17 cellular contexts compared by ENCODE assay signal in genomic region chr1:234427950-234428646, GRCh38. TPM values are rescaled to one million over a fixed set of nuclear protein-coding genes. Genes with fewer than 3 reads are reported as not detected.
DNase-seq lines count a peak whose midpoint lies in the region; ATAC-seq and TF ChIP-seq lines count a peak whose summit lies in the region.
"Had no signal": no experiment of that assay in that cellular context is flagged by ENCODE, and none has a peak within 500 bp of the region (broad histone marks: within the 10 kb centered on the region; RNA-seq: fewer than 3 reads in every experiment).

No MANE protein-coding gene starts in this region.

- CTCF ChIA-PET in PC-9 (lab: Charles Lee) = no interaction called here

- H2AFZ ChIP-seq in PC-9 = no peak overlapping the region
- H2AFZ ChIP-seq: GM23338 had no signal

- no peak for TF ChIP-seq POLR2A in body of pancreas (IDR thresholded peaks at IDR 0.05)

- H3K9me3 ChIP-seq in PC-9 (ENCODE audit: insufficient read depth, low read depth) = no peaks in the 10 kb centered on the region
- no peaks in the 10 kb centered on the region for H3K9me3 ChIP-seq in body of pancreas
- no peaks in the 10 kb centered on the region for H3K9me3 ChIP-seq in MG63
- H3K9me3 ChIP-seq: A549, BE2C had no signal

- TSS peak; percentile 15 for BruUV-seq in PC-9 (replicated peaks; lab: Mats Ljungman, UMichigan)

- H3K4me3 ChIP-seq in PC-9 (no peak overlapping the region), body of pancreas (no peak overlapping the region), MG63 (no peak overlapping the region)
- H3K4me3 ChIP-seq: A549, GM23338 had no signal

- H3K36me3 ChIP-seq in PC-9 (ENCODE audit: low read depth) (peaks cover 48% of the 10 kb centered on the region), body of pancreas (replicated peaks in 1 of 2; ENCODE audit: insufficient read depth in 1 of 2, low read depth in 2 of 2) (peaks cover 0 to 15% of the 10 kb centered on the region in 2 donors), MG63 (peaks cover 66% of the 10 kb centered on the region)

- H3K9me2 ChIP-seq in PC-9 (ENCODE audit: insufficient read depth) = no peaks in the 10 kb centered on the region

- no peak for TF ChIP-seq CTCF in PC-9 (conservative IDR thresholded peaks at IDR 0.05)
- no peak for TF ChIP-seq CTCF in body of pancreas (IDR thresholded peaks at IDR 0.05)

- DNase-seq in PC-9 (no peak), body of pancreas (no peak), kidney glomerular epithelial cell (lab: John Stamatoyannopoulos, UW) (peak; percentile 17), glomerular visceral epithelial cell (ENCODE audit: extremely low spot score) (no peak), MG63 (no peak)
- no peak for DNase-seq in effector CD4-positive, alpha-beta T cell
- DNase-seq: BE2C; CD4-positive, alpha-beta memory T cell; DMS79 treated with DMSO at 0.1 percent for 48 hours; EL; GDM1; H9 had no signal

- POLR2A ChIA-PET in PC-9 (lab: Charles Lee; ENCODE audit: unreplicated experiment) = no interaction called here

- intact Hi-C loops in PC-9 (cut with micrococcal nuclease; ENCODE audit: unreplicated experiment) (no loop called here), body of pancreas (cut with DNase I) (no loop called here)

- H4K20me1 ChIP-seq in PC-9 (ENCODE audit: insufficient read depth) = no peaks in the 10 kb centered on the region

- H3K4me1 ChIP-seq in PC-9 (replicated peaks; ENCODE audit: insufficient read depth) (no peaks in the 10 kb centered on the region), body of pancreas (peaks cover 8% of the 10 kb centered on the region)
- H3K4me1 ChIP-seq: A549, BE2C had no signal

- no peaks in the 10 kb centered on the region; the same call in 1 of the 2 replicates for H3F3A ChIP-seq in PC-9 (ENCODE audit: insufficient read depth, low read depth)

- H3K27ac ChIP-seq in PC-9 (no peak overlapping the region), body of pancreas (peak overlapping the region in 1 of 4 donors; percentile 22)
- H3K27ac ChIP-seq: A549, C4-2B had no signal

- 53 to 66% methylated on average over 8 of the region's 8 CpGs for WGBS in body of pancreas, 2 donors

- no peaks in the 10 kb centered on the region for H3K27me3 ChIP-seq in PC-9 (ENCODE audit: insufficient read depth, low read depth)
- H3K27me3 ChIP-seq in body of pancreas = no peaks in the 10 kb centered on the region
- no peaks in the 10 kb centered on the region for H3K27me3 ChIP-seq in MG63
- H3K27me3 ChIP-seq: BE2C had no signal

- peak; percentile 75 for ATAC-seq in body of pancreas
- no peak for ATAC-seq in HG02763 (IDR thresholded peaks at IDR 0.05; ENCODE audit: unreplicated experiment)
- ATAC-seq: A549, GM23338, HepG2 had no signal

- H3K4me2 ChIP-seq in PC-9 = no peak overlapping the region
- H3K4me2 ChIP-seq: A549, GM23338 had no signal

- no peaks in the 10 kb centered on the region for H3K79me2 ChIP-seq in PC-9 (ENCODE audit: low read depth)

RNA-seq across cellular contexts. Expression of gene TARBP1, which starts 50.9 kb away (rescaled TPM):
- total RNA-seq in PC-9 (2021) (47.3 and 61.1 TPM in 2 replicates), body of pancreas (10 to 100 TPM; 30.6 to 32.0 TPM)
- total RNA-seq in MG63 (2014; rRNA removed; shearing (Covaris generic); ENCODE audit: low replicate concordance) = 21.5 and 43.9 TPM in 2 replicates

RNA-seq across cellular contexts. Expression of gene COA6, which starts 54.8 kb away (rescaled TPM):
- 73.8 and 77.1 TPM in 2 replicates for total RNA-seq in PC-9 (2021)
- 1 to 10 TPM; 4.0 to 5.7 TPM for total RNA-seq in body of pancreas
- total RNA-seq in MG63 (2014; rRNA removed; shearing (Covaris generic); ENCODE audit: low replicate concordance) = 78.1 and 130 TPM in 2 replicates

Comparison
In these comparisons a context has a peak if more than half of its experiments do, and no peak if none do; other contexts are left out.
1. RNA of gene COA6, which starts 54.8 kb away (total RNA-seq): 78.1 to 130 TPM in MG63 and 73.8 to 77.1 TPM in PC-9; 4.0 to 5.7 TPM in body of pancreas; every median in the first group is over 10 times any median in the second.